21 cellular contexts compared by ENCODE assay signal in genomic region chr12:120481022-120481767, GRCh38.
"Had no signal": no experiment of that assay in that cellular context is flagged by ENCODE, and none has a peak within 500 bp of the region (broad histone marks: within the 10 kb centered on the region; RNA-seq: fewer than 3 reads in every experiment).

No MANE protein-coding gene starts in this region.

- H3K9me3 Mint-ChIP-seq: activated CD4-positive, alpha-beta T cell treated with anti-CD3 and anti-CD28 coated beads, Interleukin-2, amount 10 ng/mL, durations not matched to agents 7 days and 5 days; activated naive CD4-positive, alpha-beta T cell treated with anti-CD3 and anti-CD28 coated beads, Interleukin-2, amount 10 ng/mL, durations not matched to agents 7 days and 5 days; mesothelial cell of epicardium; stimulated activated naive B cell treated with anti-CD40 and anti-IgM and Interleukin-4, amounts not matched to agents 10 μg/mL and 1 μg/mL and 100 μg/mL, for 72 hours; T-helper 1 cell treated with Interleukin-12 subunit alpha and Interleukin-12 subunit beta and Interleukin-4 antibody, amounts not matched to agents 30 μg/mL and 1 μg/mL, for 36 hours; type B pancreatic cell had no signal

- H3K27ac ChIP-seq: body of pancreas, hepatocyte, suprapubic skin had no signal

- H3K27me3 Mint-ChIP-seq: activated CD4-positive, alpha-beta T cell treated with anti-CD3 and anti-CD28 coated beads, Interleukin-2, amount 10 ng/mL, durations not matched to agents 7 days and 5 days; stimulated activated naive B cell treated with anti-CD40 and anti-IgM and Interleukin-4, amounts not matched to agents 10 μg/mL and 1 μg/mL and 100 μg/mL, for 72 hours; type B pancreatic cell had no signal

- H2AFZ ChIP-seq: hepatocyte had no signal

- H3K79me2 ChIP-seq: hepatocyte had no signal

- H3K36me3 Mint-ChIP-seq: activated naive CD4-positive, alpha-beta T cell treated with anti-CD3 and anti-CD28 coated beads, Interleukin-2, amount 10 ng/mL, durations not matched to agents 7 days and 5 days had no signal

- H3K4me2 ChIP-seq: hepatocyte, smooth muscle cell had no signal

- H3K4me1 Mint-ChIP-seq: activated naive CD4-positive, alpha-beta T cell treated with anti-CD3 and anti-CD28 coated beads, Interleukin-2, amount 10 ng/mL, durations not matched to agents 7 days and 5 days had no signal

- H3K27me3 ChIP-seq: body of pancreas, hepatocyte, suprapubic skin had no signal

- H3K9me3 ChIP-seq: body of pancreas, lower lobe of right lung, suprapubic skin had no signal

- H3K4me3 Mint-ChIP-seq: activated CD4-positive, alpha-beta T cell treated with anti-CD3 and anti-CD28 coated beads, Interleukin-2, amount 10 ng/mL, durations not matched to agents 7 days and 5 days; activated naive CD4-positive, alpha-beta T cell treated with anti-CD3 and anti-CD28 coated beads, Interleukin-2, amount 10 ng/mL, durations not matched to agents 7 days and 5 days; mesothelial cell of epicardium; stimulated activated naive B cell treated with anti-CD40 and anti-IgM and Interleukin-4, amounts not matched to agents 10 μg/mL and 1 μg/mL and 100 μg/mL, for 72 hours; T-helper 1 cell treated with Interleukin-12 subunit alpha and Interleukin-12 subunit beta and Interleukin-4 antibody, amounts not matched to agents 30 μg/mL and 1 μg/mL, for 36 hours; type B pancreatic cell had no signal

- H3K36me3 ChIP-seq: lower lobe of right lung had no signal

- ATAC-seq: body of pancreas; left cardiac atrium; right cardiac atrium; SK-N-SH treated with all-trans-retinoic acid at 6 μM for 48 hours; stimulated activated naive B cell treated with anti-CD40 and anti-IgM and Interleukin-4, amounts not matched to agents 10 μg/mL and 1 μg/mL and 100 μg/mL, for 72 hours had no signal

- H3K4me3 ChIP-seq: body of pancreas, hepatocyte, lower lobe of right lung, smooth muscle cell, suprapubic skin had no signal

- H3K27ac Mint-ChIP-seq: activated CD4-positive, alpha-beta T cell treated with anti-CD3 and anti-CD28 coated beads, Interleukin-2, amount 10 ng/mL, durations not matched to agents 7 days and 5 days; activated naive CD4-positive, alpha-beta T cell treated with anti-CD3 and anti-CD28 coated beads, Interleukin-2, amount 10 ng/mL, durations not matched to agents 7 days and 5 days; mesothelial cell of epicardium; stimulated activated naive B cell treated with anti-CD40 and anti-IgM and Interleukin-4, amounts not matched to agents 10 μg/mL and 1 μg/mL and 100 μg/mL, for 72 hours; T-helper 1 cell treated with Interleukin-12 subunit alpha and Interleukin-12 subunit beta and Interleukin-4 antibody, amounts not matched to agents 30 μg/mL and 1 μg/mL, for 36 hours had no signal

- H3K4me1 ChIP-seq: body of pancreas, lower lobe of right lung, suprapubic skin had no signal

- DNase-seq: activated CD4-positive, alpha-beta T cell treated with anti-CD3 and anti-CD28 coated beads, Interleukin-2, amount 10 ng/mL, durations not matched to agents 7 days and 5 days; activated CD4-positive, CD25-positive, alpha-beta regulatory T cell; activated naive CD4-positive, alpha-beta T cell treated with anti-CD3 and anti-CD28 coated beads, Interleukin-2, amount 10 ng/mL, durations not matched to agents 7 days and 5 days; amniotic stem cell; body of pancreas; central memory CD4-positive, alpha-beta T cell; cortex of kidney; effector memory CD4-positive, alpha-beta T cell; left cardiac atrium; lower lobe of right lung; posterior cingulate gyrus; right cardiac atrium; stimulated activated CD4-positive, alpha-beta T cell treated with anti-CD3 and anti-CD28 coated beads, Interleukin-1b, Interleukin-23, amount 100 ng/mL, for 48 hours; stimulated activated naive B cell treated with anti-CD40 and anti-IgM and Interleukin-4, amounts not matched to agents 10 μg/mL and 1 μg/mL and 100 μg/mL, for 72 hours had no signal
